In genomic region chr6:158170656-158171081, GRCh38 we compare ENCODE assay signal across 10 cellular contexts. TPM values are rescaled to one million over a fixed set of nuclear protein-coding genes. Genes with fewer than 3 reads are reported as not detected.
A peak's percentile ranks its signal among the peaks of the same experiment; 100 is the strongest.
DNase-seq lines count a peak whose midpoint lies in the region; ATAC-seq and TF ChIP-seq lines count a peak whose summit lies in the region.
"Had no signal": no experiment of that assay in that cellular context is flagged by ENCODE, and none has a peak within 500 bp of the region (broad histone marks: within the 10 kb centered on the region; RNA-seq: fewer than 3 reads in every experiment).

No MANE protein-coding gene starts in this region.

- H3K27ac Mint-ChIP-seq in stimulated activated naive CD8-positive, alpha-beta T cell treated with anti-CD3 and anti-CD28 coated beads, Interleukin-15, Interleukin-2, amounts not matched to agents 100 ng/mL and 50 ng/mL, for 24 hours, result peak overlapping the region; percentile 19
- H3K27ac Mint-ChIP-seq: activated T-helper 1 cell treated with anti-CD3 and anti-CD28 coated beads, Interleukin-12 subunit alpha, Interleukin-12 subunit beta, Interleukin-2, Interleukin-4 antibody, amounts not matched to agents 30 ng/mL and 10 ng/mL and 1 ng/mL, durations not matched to agents 14 hours and 24 hours and 36 hours had no signal

- H3K4me1 ChIP-seq in breast epithelium, result peaks cover 0 to 3% of the 10 kb centered on the region in 2 donors
- peaks cover 3 to 6% of the 10 kb centered on the region in 2 donors for H3K4me1 ChIP-seq in aorta (ENCODE audit: control insufficient read depth in 1 of 2, insufficient read depth in 2 of 2, low read length in 2 of 2)
- H3K4me1 ChIP-seq: BE2C had no signal

- TF ChIP-seq CTCF in breast epithelium (IDR thresholded peaks at IDR 0.05), result no peak

- WGBS in aorta, 2 donors, result 3 to 7% methylated on average over 3 of the region's 3 CpGs

- ATAC-seq in stimulated activated naive CD8-positive, alpha-beta T cell treated with anti-CD3 and anti-CD28 coated beads, Interleukin-15, Interleukin-2, amounts not matched to agents 100 U/mL and 50 U/mL, for 24 hours, result no peak
- ATAC-seq in aorta (ENCODE audit: low FRiP score) (no peak), GM19351 (IDR thresholded peaks at IDR 0.05; ENCODE audit: unreplicated experiment) (no peak), HG02610 (IDR thresholded peaks at IDR 0.05; ENCODE audit: unreplicated experiment) (no peak)

- no peaks in the 10 kb centered on the region for H3K27me3 Mint-ChIP-seq in stimulated activated naive CD8-positive, alpha-beta T cell treated with anti-CD3 and anti-CD28 coated beads, Interleukin-15, Interleukin-2, amounts not matched to agents 100 ng/mL and 50 ng/mL, for 24 hours

- no peaks in the 10 kb centered on the region for H3K9me3 Mint-ChIP-seq in stimulated activated naive CD8-positive, alpha-beta T cell treated with anti-CD3 and anti-CD28 coated beads, Interleukin-15, Interleukin-2, amounts not matched to agents 100 ng/mL and 50 ng/mL, for 24 hours
- H3K9me3 Mint-ChIP-seq: activated T-helper 1 cell treated with anti-CD3 and anti-CD28 coated beads, Interleukin-12 subunit alpha, Interleukin-12 subunit beta, Interleukin-2, Interleukin-4 antibody, amounts not matched to agents 30 ng/mL and 10 ng/mL and 1 ng/mL, durations not matched to agents 14 hours and 24 hours and 36 hours had no signal

- no peak for DNase-seq in stimulated activated naive CD8-positive, alpha-beta T cell treated with anti-CD3 and anti-CD28 coated beads, Interleukin-15, Interleukin-2, amounts not matched to agents 100 U/mL and 50 U/mL, for 24 hours
- peak in 1 of 2 donors; percentile 69 for DNase-seq in breast epithelium (ENCODE audit: low spot score in 2 of 2)
- DNase-seq in kidney tubule cell (ENCODE audit: low spot score), result peak; percentile 79
- no peak for DNase-seq in aorta
- DNase-seq in NCI-H1417 (lab: John Stamatoyannopoulos, UW), result no peak
- DNase-seq: BE2C had no signal

- H3K27me3 ChIP-seq in breast epithelium (no peaks in the 10 kb centered on the region), aorta (ENCODE audit: control insufficient read depth in 1 of 2, insufficient read depth in 2 of 2, low read length in 1 of 2) (no peaks in the 10 kb centered on the region)
- H3K27me3 ChIP-seq: BE2C had no signal

- H3K9me3 ChIP-seq in breast epithelium (no peaks in the 10 kb centered on the region), aorta (ENCODE audit: control insufficient read depth, low read length) (no peaks in the 10 kb centered on the region)
- H3K9me3 ChIP-seq: BE2C had no signal

- H3K4me3 ChIP-seq in breast epithelium (no peak overlapping the region), aorta (ENCODE audit: low read length in 2 of 2) (no peak overlapping the region)

- TF ChIP-seq POLR2A in breast epithelium (IDR thresholded peaks at IDR 0.05), result no peak

- H3K4me1 Mint-ChIP-seq in stimulated activated naive CD8-positive, alpha-beta T cell treated with anti-CD3 and anti-CD28 coated beads, Interleukin-15, Interleukin-2, amounts not matched to agents 100 ng/mL and 50 ng/mL, for 24 hours (ENCODE audit: low read depth), result peaks cover 14% of the 10 kb centered on the region

- H3K36me3 Mint-ChIP-seq in stimulated activated naive CD8-positive, alpha-beta T cell treated with anti-CD3 and anti-CD28 coated beads, Interleukin-15, Interleukin-2, amounts not matched to agents 100 ng/mL and 50 ng/mL, for 24 hours (ENCODE audit: low read depth), result peaks cover 19% of the 10 kb centered on the region

- intact Hi-C loops in breast epithelium (cut with DNase I; ENCODE audit: low total_unique reads), result no loop called here
- intact Hi-C loops in aorta (cut with DNase I), result no loop called here

- H3K4me3 Mint-ChIP-seq in stimulated activated naive CD8-positive, alpha-beta T cell treated with anti-CD3 and anti-CD28 coated beads, Interleukin-15, Interleukin-2, amounts not matched to agents 100 ng/mL and 50 ng/mL, for 24 hours, result no peak overlapping the region
- H3K4me3 Mint-ChIP-seq: activated T-helper 1 cell treated with anti-CD3 and anti-CD28 coated beads, Interleukin-12 subunit alpha, Interleukin-12 subunit beta, Interleukin-2, Interleukin-4 antibody, amounts not matched to agents 30 ng/mL and 10 ng/mL and 1 ng/mL, durations not matched to agents 14 hours and 24 hours and 36 hours had no signal

- peak overlapping the region; percentile 80 to 83 for H3K27ac ChIP-seq in breast epithelium
- peak overlapping the region; percentile 79 to 98 for H3K27ac ChIP-seq in aorta (ENCODE audit: low read depth in 1 of 2, low read length in 2 of 2)

- no peaks in the 10 kb centered on the region for H3K36me3 ChIP-seq in breast epithelium
- no peaks in the 10 kb centered on the region for H3K36me3 ChIP-seq in aorta (ENCODE audit: control insufficient read depth in 1 of 2, insufficient read depth in 2 of 2, low read length in 1 of 2)
- H3K36me3 ChIP-seq: BE2C had no signal

RNA-seq across cellular contexts. Expression of gene GTF2H5, which starts 2.5 kb away (rescaled TPM):
- total RNA-seq in breast epithelium, result 1 to 10 TPM; 3.9 to 4.8 (median 4.8) TPM
- total RNA-seq in aorta, result 10 to 100 TPM; 15.9 to 20.1 TPM
- 1 to 10 TPM; 8.5 to 9.9 TPM for polyA plus RNA-seq in aorta

RNA-seq across cellular contexts. Expression of gene SERAC1, which starts 2.6 kb away (rescaled TPM):
- 10 to 100 TPM in 1 of 3 donors, 1 to 10 TPM in 2; 8.5 to 15.7 (median 9.2) TPM for total RNA-seq in breast epithelium
- total RNA-seq in aorta, result 10 to 100 TPM; 10.9 to 13.1 TPM
- polyA plus RNA-seq in aorta, result 1 to 10 TPM; 5.6 to 6.4 TPM
